20 cellular contexts compared by ENCODE assay signal in the genomic region with DNA sequence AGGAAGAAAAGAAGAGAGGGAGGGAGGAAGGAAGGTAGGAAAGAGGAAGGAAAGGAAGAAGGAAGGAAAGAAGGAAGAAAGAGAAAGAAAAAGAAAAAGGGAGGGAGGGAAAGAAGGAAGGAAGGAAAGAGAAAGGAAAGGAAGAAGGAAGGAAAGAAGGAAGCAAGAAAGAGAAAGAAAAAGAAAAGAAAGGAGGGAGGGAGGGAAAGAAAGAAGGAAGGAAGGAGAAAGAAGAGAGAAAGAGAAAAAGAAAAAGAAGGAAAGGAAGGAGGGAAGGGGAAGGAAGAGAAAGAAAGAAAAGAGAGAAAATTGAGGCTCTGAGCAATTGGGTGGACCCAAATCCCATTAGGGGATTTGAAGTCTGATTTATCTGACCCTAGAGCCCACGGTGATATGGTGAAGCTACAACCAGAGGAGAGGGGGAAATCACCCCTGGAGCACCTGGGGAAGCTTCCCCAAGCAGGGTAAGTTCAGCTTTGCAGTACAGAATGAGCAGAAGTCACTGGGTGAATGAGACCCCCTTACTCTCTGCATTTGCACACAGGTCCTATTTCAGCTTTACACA.
"Had no signal": no experiment of that assay in that cellular context is flagged by ENCODE, and none has a peak within 500 bp of the region (broad histone marks: within the 10 kb centered on the region; RNA-seq: fewer than 3 reads in every experiment).

No MANE protein-coding gene starts in this region.

- H3K4me3 ChIP-seq: SJSA1, SK-N-MC had no signal

- FAIRE-seq: RCC 7860 had no signal

- H3K36me3 ChIP-seq: SJSA1 had no signal

- H3K4me1 ChIP-seq: SJSA1 had no signal

- H3K27ac ChIP-seq: KMS-11, SJSA1, SK-N-MC had no signal

- DNase-seq: IMR-90, Kasumi-1, MM.1S, NCI-H1092 treated with DMSO at 0.1 percent for 48 hours, NCI-H1436 treated with DMSO at 0.1 percent for 48 hours, NCI-H1694, NCI-H187 treated with DMSO at 0.1 percent for 48 hours, NCI-H2029 treated with DMSO at 0.1 percent for 48 hours, NCI-H2171 treated with DMSO at 0.1 percent for 48 hours, NCI-H345, NCI-H446 treated with DMSO at 0.1 percent for 48 hours, NCI-H510A treated with DMSO at 0.1 percent for 48 hours, NCI-H526, Right ventricle myocardium superior, RPMI8226, SIG-M5 had no signal

- H3K9me3 ChIP-seq: SJSA1 had no signal

- H3K4me2 ChIP-seq: KMS-11 had no signal

- H3K9ac ChIP-seq: KMS-11 had no signal
